21 cellular contexts compared by ENCODE assay signal in the genomic region with DNA sequence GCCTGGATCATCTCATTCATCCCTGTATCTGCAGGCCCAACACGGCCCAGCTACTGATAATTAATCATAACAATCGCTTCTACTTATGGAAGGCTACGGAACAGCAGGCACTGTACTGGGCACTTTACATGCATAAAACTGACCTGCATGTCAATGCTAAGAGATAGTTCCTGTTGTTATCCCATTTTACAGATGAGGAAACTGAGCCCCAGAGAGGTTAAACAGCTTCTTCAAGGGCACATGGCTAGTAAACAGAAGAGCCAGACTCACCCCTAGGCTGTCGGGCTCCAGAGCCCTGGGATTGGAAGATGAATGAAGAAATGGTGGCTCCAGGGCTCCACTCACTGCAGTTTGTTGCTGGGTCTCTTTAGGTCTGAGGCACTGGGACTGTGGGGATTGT. TPM values are rescaled to one million over a fixed set of nuclear protein-coding genes. Genes with fewer than 3 reads are reported as not detected.
DNase-seq lines count a peak whose midpoint lies in the region; ATAC-seq and TF ChIP-seq lines count a peak whose summit lies in the region.
"Had no signal": no experiment of that assay in that cellular context is flagged by ENCODE, and none has a peak within 500 bp of the region (broad histone marks: within the 10 kb centered on the region; RNA-seq: fewer than 3 reads in every experiment).

No MANE protein-coding gene starts in this region.

- no peaks in the 10 kb centered on the region for H3K27me3 ChIP-seq in CD8-positive, alpha-beta memory T cell (ENCODE audit: insufficient read depth, low read length, poor library complexity, severe bottlenecking)

- no peaks in the 10 kb centered on the region for H3K9me3 ChIP-seq in CD8-positive, alpha-beta memory T cell (ENCODE audit: low read length)
- H3K9me3 ChIP-seq: body of pancreas, prostate gland had no signal

- CTCF ChIA-PET in CD8-positive, alpha-beta memory T cell (lab: Charles Lee), result interaction anchor here (0.9 to 16.9 kb wide), 4 partner anchors 12 to 81 kb away, joined by 3 to 348 read pairs (median 4); a partner anchor contains a TSS

- H3K4me3 ChIP-seq in CD8-positive, alpha-beta memory T cell (ENCODE audit: low read length), result no peak overlapping the region
- H3K4me3 ChIP-seq: body of pancreas, prostate gland had no signal

- peaks cover 41% of the 10 kb centered on the region for H3K4me1 ChIP-seq in CD8-positive, alpha-beta memory T cell (ENCODE audit: insufficient read depth, low read length)
- H3K4me1 ChIP-seq: body of pancreas, prostate gland had no signal

- POLR2A ChIA-PET in CD8-positive, alpha-beta memory T cell (lab: Charles Lee), result interaction anchor here (1.5 kb wide), 1 partner anchor 24 kb away, joined by 5 read pairs; no protein-coding TSS in a partner anchor

- no peak overlapping the region for H3K27ac ChIP-seq in CD8-positive, alpha-beta memory T cell (ENCODE audit: low read depth, low read length)
- H3K27ac ChIP-seq: 22Rv1, body of pancreas, KMS-11, prostate gland had no signal

- no peaks in the 10 kb centered on the region for H3K9me3 Mint-ChIP-seq in T-helper 1 cell treated with Interleukin-12 subunit alpha and Interleukin-12 subunit beta and Interleukin-4 antibody, amounts not matched to agents 30 μg/mL and 1 μg/mL, for 36 hours
- no peaks in the 10 kb centered on the region for H3K9me3 Mint-ChIP-seq in CD8-positive, alpha-beta memory T cell
- H3K9me3 Mint-ChIP-seq in activated naive CD8-positive, alpha-beta T cell treated with anti-CD3 and anti-CD28 coated beads for 36 hours, result no peaks in the 10 kb centered on the region
- H3K9me3 Mint-ChIP-seq in nephron progenitor cell (no peaks in the 10 kb centered on the region), progenitor cell of endocrine pancreas (ENCODE audit: low read depth) (no peaks in the 10 kb centered on the region)
- H3K9me3 Mint-ChIP-seq: type B pancreatic cell, WTC11 had no signal

- H3K27me3 Mint-ChIP-seq in T-helper 1 cell treated with Interleukin-12 subunit alpha and Interleukin-12 subunit beta and Interleukin-4 antibody, amounts not matched to agents 30 μg/mL and 1 μg/mL, for 36 hours (ENCODE audit: low read depth), result no peaks in the 10 kb centered on the region
- no peaks in the 10 kb centered on the region for H3K27me3 Mint-ChIP-seq in CD8-positive, alpha-beta memory T cell
- no peaks in the 10 kb centered on the region for H3K27me3 Mint-ChIP-seq in activated naive CD8-positive, alpha-beta T cell treated with anti-CD3 and anti-CD28 coated beads for 36 hours
- H3K27me3 Mint-ChIP-seq in nephron progenitor cell (ENCODE audit: low read depth, poor library complexity) (peaks cover 14% of the 10 kb centered on the region), progenitor cell of endocrine pancreas (no peaks in the 10 kb centered on the region)
- H3K27me3 Mint-ChIP-seq: type B pancreatic cell had no signal

- no peak for DNase-seq in T-helper 1 cell
- no peak for DNase-seq in CD8-positive, alpha-beta memory T cell
- DNase-seq in activated naive CD8-positive, alpha-beta T cell treated with anti-CD3 and anti-CD28 coated beads for 36 hours, result no peak
- no peak for DNase-seq in nephron progenitor cell
- no peak for DNase-seq in progenitor cell of endocrine pancreas (ENCODE audit: low spot score, unreplicated experiment)
- no peak for DNase-seq in NCI-H1105 (lab: John Stamatoyannopoulos, UW)
- DNase-seq: AML-193; body of pancreas; Calu3; kidney glomerular epithelial cell; NCI-H2081; NCI-H446; stimulated activated CD4-positive, alpha-beta T cell treated with anti-CD3 and anti-CD28 coated beads, Interleukin-2, amount 100 ng/mL, for 24 hours had no signal

- no peak for ATAC-seq in HG03196 (IDR thresholded peaks at IDR 0.05; ENCODE audit: unreplicated experiment)
- ATAC-seq: body of pancreas, WTC11 had no signal

- peaks cover 16% of the 10 kb centered on the region for H3K36me3 ChIP-seq in CD8-positive, alpha-beta memory T cell (ENCODE audit: insufficient read depth, low read length)
- H3K36me3 ChIP-seq: prostate gland had no signal

- TF ChIP-seq CTCF in nephron progenitor cell (IDR thresholded peaks at IDR 0.05) (no peak), progenitor cell of endocrine pancreas (IDR thresholded peaks at IDR 0.05; ENCODE audit: unreplicated experiment) (no peak)

- peak overlapping the region; percentile 28 for H3K4me3 Mint-ChIP-seq in T-helper 1 cell treated with Interleukin-12 subunit alpha and Interleukin-12 subunit beta and Interleukin-4 antibody, amounts not matched to agents 30 μg/mL and 1 μg/mL, for 36 hours
- peak overlapping the region in 6 of 7 donors; percentile 14 to 62 (median 42) for H3K4me3 Mint-ChIP-seq in CD8-positive, alpha-beta memory T cell
- H3K4me3 Mint-ChIP-seq in activated naive CD8-positive, alpha-beta T cell treated with anti-CD3 and anti-CD28 coated beads for 36 hours, result peak overlapping the region; percentile 42
- H3K4me3 Mint-ChIP-seq in nephron progenitor cell, result no peak overlapping the region
- no peak overlapping the region for H3K4me3 Mint-ChIP-seq in progenitor cell of endocrine pancreas (ENCODE audit: low read depth)
- H3K4me3 Mint-ChIP-seq: type B pancreatic cell, WTC11 had no signal

- H3K36me3 Mint-ChIP-seq in T-helper 1 cell treated with Interleukin-12 subunit alpha and Interleukin-12 subunit beta and Interleukin-4 antibody, amounts not matched to agents 30 μg/mL and 1 μg/mL, for 36 hours (ENCODE audit: low read depth), result peaks cover 32% of the 10 kb centered on the region
- H3K36me3 Mint-ChIP-seq in CD8-positive, alpha-beta memory T cell, result peaks cover 0 to 75% (median 6%) of the 10 kb centered on the region in 3 donors
- peaks cover 61% of the 10 kb centered on the region for H3K36me3 Mint-ChIP-seq in activated naive CD8-positive, alpha-beta T cell treated with anti-CD3 and anti-CD28 coated beads for 36 hours
- H3K36me3 Mint-ChIP-seq in nephron progenitor cell (ENCODE audit: low read depth) (no peaks in the 10 kb centered on the region), progenitor cell of endocrine pancreas (ENCODE audit: insufficient read depth) (no peaks in the 10 kb centered on the region)
- H3K36me3 Mint-ChIP-seq: type B pancreatic cell, WTC11 had no signal

- peak overlapping the region; percentile 81 for H3K27ac Mint-ChIP-seq in T-helper 1 cell treated with Interleukin-12 subunit alpha and Interleukin-12 subunit beta and Interleukin-4 antibody, amounts not matched to agents 30 μg/mL and 1 μg/mL, for 36 hours
- peak overlapping the region; percentile 48 to 97 (median 84) for H3K27ac Mint-ChIP-seq in CD8-positive, alpha-beta memory T cell
- peak overlapping the region; percentile 90 for H3K27ac Mint-ChIP-seq in activated naive CD8-positive, alpha-beta T cell treated with anti-CD3 and anti-CD28 coated beads for 36 hours
- H3K27ac Mint-ChIP-seq in nephron progenitor cell, result peak overlapping the region; percentile 55
- H3K27ac Mint-ChIP-seq in progenitor cell of endocrine pancreas, result no peak overlapping the region
- H3K27ac Mint-ChIP-seq: type B pancreatic cell, WTC11 had no signal

- peaks cover 41% of the 10 kb centered on the region for H3K4me1 Mint-ChIP-seq in T-helper 1 cell treated with Interleukin-12 subunit alpha and Interleukin-12 subunit beta and Interleukin-4 antibody, amounts not matched to agents 30 μg/mL and 1 μg/mL, for 36 hours (ENCODE audit: low read depth)
- peaks cover 48 to 73% (median 56%) of the 10 kb centered on the region in 3 donors for H3K4me1 Mint-ChIP-seq in CD8-positive, alpha-beta memory T cell
- peaks cover 69% of the 10 kb centered on the region for H3K4me1 Mint-ChIP-seq in activated naive CD8-positive, alpha-beta T cell treated with anti-CD3 and anti-CD28 coated beads for 36 hours
- peaks cover 42% of the 10 kb centered on the region for H3K4me1 Mint-ChIP-seq in nephron progenitor cell
- H3K4me1 Mint-ChIP-seq in progenitor cell of endocrine pancreas (ENCODE audit: low read depth), result no peaks in the 10 kb centered on the region

RNA-seq across cellular contexts. Expression of a gene that starts 27.3 kb away (rescaled TPM):
- 10 to 100 TPM; 24.1 to 28.5 TPM for total RNA-seq in CD8-positive, alpha-beta memory T cell
- polyA plus RNA-seq in CD8-positive, alpha-beta memory T cell, result 9.7 TPM
- 10 to 100 TPM; 27.7 to 29.1 TPM for total RNA-seq in activated naive CD8-positive, alpha-beta T cell treated with anti-CD3 and anti-CD28 coated beads for 36 hours
- total RNA-seq in progenitor cell of endocrine pancreas, result 41.0 and 41.9 TPM in 2 replicates

RNA-seq across cellular contexts. Expression of a gene that starts 35.8 kb away (rescaled TPM):
- total RNA-seq in CD8-positive, alpha-beta memory T cell, result 100 to 1,000 TPM; 169 to 174 TPM
- 164 TPM for polyA plus RNA-seq in CD8-positive, alpha-beta memory T cell
- 100 to 1,000 TPM; 187 to 193 TPM for total RNA-seq in activated naive CD8-positive, alpha-beta T cell treated with anti-CD3 and anti-CD28 coated beads for 36 hours
- total RNA-seq in progenitor cell of endocrine pancreas, result not detected in 2 replicates
- total RNA-seq: RPMI7951 had no signal

Comparison
In these comparisons a context has a peak if more than half of its experiments do, and no peak if none do; other contexts are left out.
1. H3K4me3 Mint-ChIP-seq: peak in T-helper 1 cell treated with Interleukin-12 subunit alpha and Interleukin-12 subunit beta and Interleukin-4 antibody, amounts not matched to agents 30 μg/mL and 1 μg/mL, for 36 hours (single experiment), CD8-positive, alpha-beta memory T cell (6 of 7) and activated naive CD8-positive, alpha-beta T cell treated with anti-CD3 and anti-CD28 coated beads for 36 hours (single experiment); none in nephron progenitor cell (single experiment) and progenitor cell of endocrine pancreas (single experiment).
2. RNA of a gene that starts 35.8 kb away (total RNA-seq): 187 to 193 TPM in activated naive CD8-positive, alpha-beta T cell treated with anti-CD3 and anti-CD28 coated beads for 36 hours and 169 to 174 TPM in CD8-positive, alpha-beta memory T cell; not detected in progenitor cell of endocrine pancreas; every median in the first group is over 100 times any median in the second.